ENCODE assay signal across 22 cellular contexts in genomic region chr1:226074046-226074445, GRCh38. TPM values are rescaled to one million over a fixed set of nuclear protein-coding genes. Genes with fewer than 3 reads are reported as not detected.
A peak's percentile ranks its signal among the peaks of the same experiment; 100 is the strongest.
DNase-seq lines count a peak whose midpoint lies in the region; ATAC-seq, FAIRE-seq and TF ChIP-seq lines count a peak whose summit lies in the region.
"Had no signal": no experiment of that assay in that cellular context is flagged by ENCODE, and none has a peak within 500 bp of the region (broad histone marks: within the 10 kb centered on the region; RNA-seq: fewer than 3 reads in every experiment).

No MANE protein-coding gene starts in this region.

- peaks cover 22% of the 10 kb centered on the region for H3K79me2 ChIP-seq in GM23338 (replicated peaks; ENCODE audit: insufficient read depth)
- H3K79me2 ChIP-seq in GM12878 (ENCODE audit: control insufficient read depth, insufficient read depth, low read length) = peaks cover 7% of the 10 kb centered on the region

- peak overlapping the region; percentile 62 for H3K27ac Mint-ChIP-seq in activated T-cell treated with anti-CD3 and anti-CD28 coated beads, Interleukin-2, amount 50 U/mL, for 24 hours
- no peak overlapping the region for H3K27ac Mint-ChIP-seq in activated T-cell treated with anti-CD3 and anti-CD28 coated beads, Interleukin-2, amount 50 U/mL, for 72 hours
- no peak overlapping the region for H3K27ac Mint-ChIP-seq in GM23338
- peak overlapping the region; percentile 51 to 73 for H3K27ac Mint-ChIP-seq in natural killer cell

- TF ChIP-seq RAD21 in GM12878 (IDR thresholded peaks at IDR 0.05; ENCODE audit: insufficient read depth, low read depth, low read length) = no peak

- no peak overlapping the region for H3K9ac ChIP-seq in GM12878 (ENCODE audit: control insufficient read depth, insufficient read depth, low read length)

- H3K36me3 ChIP-seq in GM23338 (ENCODE audit: insufficient read depth) (peaks cover 34% of the 10 kb centered on the region), GM12878 (ENCODE audit: control insufficient read depth in 2 of 2, insufficient read depth in 2 of 2, low read length in 1 of 2) (peaks cover 2 to 22% of the 10 kb centered on the region in 2 experiments; a peak in 3 of 4 replicates), brain microvascular endothelial cell (replicated peaks) (peaks cover 31% of the 10 kb centered on the region)

- peak overlapping the region; percentile 40; the same call in 1 of the 2 replicates for H3K27ac ChIP-seq in GM23338 (ENCODE audit: low read depth)
- no peak overlapping the region for H3K27ac ChIP-seq in GM12878 (ENCODE audit: control insufficient read depth, insufficient read depth)
- H3K27ac ChIP-seq in brain microvascular endothelial cell = no peak overlapping the region
- H3K27ac ChIP-seq: colonic mucosa, sigmoid colon had no signal

- H3K4me1 ChIP-seq in GM23338 (ENCODE audit: insufficient read depth) (no peaks in the 10 kb centered on the region), GM12878 (ENCODE audit: control insufficient read depth, insufficient read depth, low read length) (no peaks in the 10 kb centered on the region)
- H3K4me1 ChIP-seq: BE2C, colonic mucosa had no signal

- RAD21 ChIA-PET in GM12878 (lab: Charles Lee; ENCODE audit: unreplicated experiment) = interaction anchor here (1.4 to 1.6 kb wide), 2 partner anchors 11 to 46 kb away, joined by 3 read pairs; no protein-coding TSS in a partner anchor

- peaks cover 38% of the 10 kb centered on the region for H3F3A ChIP-seq in GM23338 (replicated peaks; ENCODE audit: low read depth)

- no peak for DNase-seq in activated T-cell treated with anti-CD3 and anti-CD28 coated beads, Interleukin-2, amount 50 U/mL, for 24 hours
- no peak for DNase-seq in activated T-cell treated with anti-CD3 and anti-CD28 coated beads, Interleukin-2, amount 50 U/mL, for 72 hours
- DNase-seq in GM23338 (ENCODE audit: low spot score) = no peak
- DNase-seq in GM12878 (ENCODE audit: low read depth, low spot score) = no peak
- DNase-seq in natural killer cell = no peak
- DNase-seq in brain microvascular endothelial cell = no peak
- no peak for DNase-seq in GM20000 (ENCODE audit: low spot score)
- DNase-seq in medulla oblongata (ENCODE audit: extremely low spot score) = no peak
- DNase-seq: activated CD4-positive, alpha-beta T cell treated with anti-CD3 and anti-CD28 coated beads for 1 hour; BE2C; colonic mucosa; Kasumi-1; kidney glomerular epithelial cell; mesendoderm; NCI-H187; sigmoid colon; stimulated activated CD4-positive, alpha-beta T cell treated with anti-CD3 and anti-CD28 coated beads, Interleukin-15, amount 100 ng/mL, for 24 hours; substantia nigra had no signal

- H3K4me3 Mint-ChIP-seq in activated T-cell treated with anti-CD3 and anti-CD28 coated beads, Interleukin-2, amount 50 U/mL, for 24 hours = no peak overlapping the region
- no peak overlapping the region for H3K4me3 Mint-ChIP-seq in activated T-cell treated with anti-CD3 and anti-CD28 coated beads, Interleukin-2, amount 50 U/mL, for 72 hours
- no peak overlapping the region for H3K4me3 Mint-ChIP-seq in GM23338
- peak overlapping the region; percentile 7 for H3K4me3 Mint-ChIP-seq in natural killer cell
- H3K4me3 Mint-ChIP-seq: nephron had no signal

- in situ Hi-C loops in GM12878 (cut with MboI) = no loop called here
- in situ Hi-C loops in brain microvascular endothelial cell (cut with HindIII; ENCODE audit: low pct_ligation_motif_present, low sequenced_read_pairs) = no loop called here

- H2AFZ ChIP-seq in GM23338 (no peak overlapping the region), GM12878 (ENCODE audit: control insufficient read depth, low read depth, low read length) (no peak overlapping the region)

- 100% methylated on average over 3 of the region's 4 CpGs for WGBS in GM12878 (ENCODE audit: insufficient coverage, insufficient replicate concordance, low lambda C conversion rate, missing lambda C conversion rate)

- ATAC-seq in activated T-cell treated with anti-CD3 and anti-CD28 coated beads, Interleukin-2, amount 50 U/mL, for 72 hours (replicated peaks in 1 of 2) = no peak
- peak; percentile 13; the same call in 1 of the 3 replicates for ATAC-seq in GM23338
- peak; percentile 11; the same call in 2 of the 3 replicates for ATAC-seq in GM12878
- peak in 1 of 3 donors; percentile 17 for ATAC-seq in natural killer cell
- ATAC-seq: Right ventricle myocardium inferior had no signal

- peaks cover 58% of the 10 kb centered on the region for H3K36me3 Mint-ChIP-seq in activated T-cell treated with anti-CD3 and anti-CD28 coated beads, Interleukin-2, amount 50 U/mL, for 24 hours (ENCODE audit: low read depth)
- H3K36me3 Mint-ChIP-seq in activated T-cell treated with anti-CD3 and anti-CD28 coated beads, Interleukin-2, amount 50 U/mL, for 72 hours (ENCODE audit: insufficient read depth in 2 of 2) = peaks cover 8 to 26% of the 10 kb centered on the region in 2 donors
- H3K36me3 Mint-ChIP-seq in GM23338 (ENCODE audit: low read depth) (peaks cover 53% of the 10 kb centered on the region), natural killer cell (peaks cover 26% of the 10 kb centered on the region)

- 0 out of 2 replicates have a peak, but pooled peaks have one; percentile 7 for TF ChIP-seq POLR2A in GM12878 (IDR thresholded peaks at IDR 0.05; ENCODE audit: low read depth, low read length)

- CTCF ChIA-PET in GM12878 (lab: Yijun Ruan, JAX) = interaction anchor here (1.4 to 1.9 kb wide), 2 partner anchors 9 to 35 kb away, joined by 3 to 21 read pairs; no protein-coding TSS in a partner anchor

- no peaks in the 10 kb centered on the region for H3K27me3 ChIP-seq in GM23338 (ENCODE audit: insufficient read depth)
- H3K27me3 ChIP-seq in GM12878 (replicated peaks in 1 of 2; ENCODE audit: control insufficient read depth in 2 of 2, insufficient read depth in 2 of 2, low read length in 1 of 2) = no peaks in the 10 kb centered on the region
- H3K27me3 ChIP-seq in brain microvascular endothelial cell (replicated peaks) = no peaks in the 10 kb centered on the region
- H3K27me3 ChIP-seq: BE2C, colonic mucosa, sigmoid colon had no signal

- H3K9me3 ChIP-seq in GM12878 (replicated peaks; ENCODE audit: control insufficient read depth, insufficient read depth, low read length) = no peaks in the 10 kb centered on the region
- H3K9me3 ChIP-seq: BE2C, colonic mucosa, HAP-1, sigmoid colon had no signal

- no peaks in the 10 kb centered on the region for H3K9me3 Mint-ChIP-seq in activated T-cell treated with anti-CD3 and anti-CD28 coated beads, Interleukin-2, amount 50 U/mL, for 24 hours
- no peaks in the 10 kb centered on the region for H3K9me3 Mint-ChIP-seq in activated T-cell treated with anti-CD3 and anti-CD28 coated beads, Interleukin-2, amount 50 U/mL, for 72 hours
- no peaks in the 10 kb centered on the region for H3K9me3 Mint-ChIP-seq in GM23338
- H3K9me3 Mint-ChIP-seq in natural killer cell = no peaks in the 10 kb centered on the region
- H3K9me3 Mint-ChIP-seq: nephron had no signal

- TF ChIP-seq CTCF in GM23338 (conservative IDR thresholded peaks at IDR 0.05; ENCODE audit: low read depth in 2 of 2) (no peak), GM12878 (IDR thresholded peaks at IDR 0.05 in 2 of 3, conservative IDR thresholded peaks at IDR 0.05 in 1 of 3; ENCODE audit: control insufficient read depth in 2 of 3, extremely low read depth in 1 of 3, insufficient read depth in 1 of 3, low read depth in 3 of 3, low read length in 3 of 3) (no peak), natural killer cell (IDR thresholded peaks at IDR 0.05) (no peak), brain microvascular endothelial cell (IDR thresholded peaks at IDR 0.05; ENCODE audit: low read depth, low read length, missing control alignments) (no peak), GM20000 (IDR thresholded peaks at IDR 0.05; ENCODE audit: extremely low read depth, missing control alignments) (no peak)

- no peaks in the 10 kb centered on the region for H3K27me3 Mint-ChIP-seq in activated T-cell treated with anti-CD3 and anti-CD28 coated beads, Interleukin-2, amount 50 U/mL, for 24 hours
- no peaks in the 10 kb centered on the region for H3K27me3 Mint-ChIP-seq in activated T-cell treated with anti-CD3 and anti-CD28 coated beads, Interleukin-2, amount 50 U/mL, for 72 hours (ENCODE audit: low read depth)
- H3K27me3 Mint-ChIP-seq in GM23338 (ENCODE audit: insufficient read depth, low read depth, poor library complexity) = peaks cover 3% of the 10 kb centered on the region
- H3K27me3 Mint-ChIP-seq in natural killer cell (ENCODE audit: low read depth in 2 of 2) = no peaks in the 10 kb centered on the region

- no TSS peak for BruUV-seq in GM12878 (replicated peaks; lab: Mats Ljungman, UMichigan)

- POLR2A ChIA-PET in GM12878 (lab: Charles Lee) = interaction anchor here (0.7 to 1.2 kb wide), 3 partner anchors 9 to 144 kb away, joined by 3 to 6 read pairs (median 4); no protein-coding TSS in a partner anchor

- H3K4me3 ChIP-seq in GM23338 = no peak overlapping the region
- no peak overlapping the region for H3K4me3 ChIP-seq in GM12878
- H3K4me3 ChIP-seq in brain microvascular endothelial cell (ENCODE audit: low read depth, low read length) = no peak overlapping the region
- H3K4me3 ChIP-seq: colonic mucosa, HAP-1, sigmoid colon had no signal

- SMC1A ChIA-PET in GM12878 (lab: Charles Lee; ENCODE audit: uncharacterized antibody, unreplicated experiment) = interaction anchor here (0.7 to 2.3 kb wide), 2 partner anchors 9 to 99 kb away, joined by 3 to 10 read pairs; no protein-coding TSS in a partner anchor

- H4K20me1 ChIP-seq in GM23338 (replicated peaks; ENCODE audit: insufficient read depth) = peaks cover 32% of the 10 kb centered on the region
- no peaks in the 10 kb centered on the region for H4K20me1 ChIP-seq in GM12878 (ENCODE audit: control insufficient read depth, insufficient read depth)

- no peak for FAIRE-seq in GM12878 (lab: Jason Lieb, UNC)
- FAIRE-seq: GM18507 had no signal

- H3K4me2 ChIP-seq in GM23338 (no peak overlapping the region), GM12878 (ENCODE audit: control insufficient read depth, insufficient read depth) (no peak overlapping the region)

- peaks cover 31% of the 10 kb centered on the region for H3K4me1 Mint-ChIP-seq in activated T-cell treated with anti-CD3 and anti-CD28 coated beads, Interleukin-2, amount 50 U/mL, for 24 hours (ENCODE audit: low read depth)
- peaks cover 22% of the 10 kb centered on the region for H3K4me1 Mint-ChIP-seq in activated T-cell treated with anti-CD3 and anti-CD28 coated beads, Interleukin-2, amount 50 U/mL, for 72 hours (ENCODE audit: low read depth)
- peaks cover 4% of the 10 kb centered on the region; the same call in 2 of the 3 replicates for H3K4me1 Mint-ChIP-seq in GM23338
- H3K4me1 Mint-ChIP-seq in natural killer cell = peaks cover 25 to 30% of the 10 kb centered on the region in 2 donors
- H3K4me1 Mint-ChIP-seq: nephron had no signal

- no peak for TF ChIP-seq EP300 in GM12878 (IDR thresholded peaks at IDR 0.05; ENCODE audit: borderline replicate concordance in 1 of 2, control insufficient read depth in 1 of 2, low read depth in 2 of 2, low read length in 2 of 2)

- intact Hi-C loops in GM12878 (cut with micrococcal nuclease; ENCODE audit: unreplicated experiment) (no loop called here), natural killer cell (cut with micrococcal nuclease) (no loop called here)

- H3K9me2 ChIP-seq in GM23338 (ENCODE audit: insufficient read depth) = no peaks in the 10 kb centered on the region

RNA-seq across cellular contexts. Expression of gene H3-3A, which starts 11.5 kb away (rescaled TPM):
- 100 to 1,000 TPM; 231 to 239 TPM for total RNA-seq in activated T-cell treated with anti-CD3 and anti-CD28 coated beads, Interleukin-2, amount 50 U/mL, for 72 hours
- total RNA-seq in GM23338 (2014; rRNA removed; shearing (Covaris generic)) = 913 and 938 TPM in 2 replicates
- 2,407 and 2,643 TPM in 2 replicates for polyA plus RNA-seq in GM23338 (2016; fragmentation: Nextera tagmentation; extraction: Ambion mirVana)
- 42.3 and 42.8 TPM in 2 replicates for total RNA-seq in GM12878 (2013; cell fraction: nucleolus; rRNA removed)
- total RNA-seq in GM12878 (2014; rRNA removed) = 215 and 235 TPM in 2 replicates
- total RNA-seq in GM12878 (2014; rRNA removed; fragmentation: Illumina TruSeq; extraction: Trizol) = 204 and 215 TPM in 2 replicates
- total RNA-seq in GM12878 (2021) = 335 and 346 TPM in 2 replicates
- polyA plus RNA-seq in GM12878 (2011; ENCODE audit: low read depth) = 230 TPM
- polyA plus RNA-seq in GM12878 (2011; rRNA removed) = 441 and 486 TPM in 2 replicates
- 386 and 490 TPM in 2 replicates for polyA plus RNA-seq in GM12878 (2011; cell fraction: cytosol; rRNA removed)
- 137 and 158 TPM in 2 replicates for polyA plus RNA-seq in GM12878 (2011; cell fraction: nucleus; rRNA removed)
- polyA plus RNA-seq in GM12878 (2012) = 266 TPM in 2 replicates
- polyA plus RNA-seq in GM12878 (2014; fragmentation: Illumina TruSeq; extraction: Trizol) = 379 and 386 TPM in 2 replicates
- 100 to 1,000 TPM; 254 to 435 TPM for polyA plus RNA-seq in GM12878 (2014; fragmentation: Nextera tagmentation; extraction: Ambion mirVana)
- 366 and 425 TPM in 2 replicates for polyA plus RNA-seq in GM12878 (2014; rRNA removed)
- 100 to 1,000 TPM; 401 to 421 TPM for polyA plus RNA-seq in GM12878 (2016; fragmentation: Nextera tagmentation; extraction: Ambion mirVana)
- 64.2 and 65.1 TPM in 2 replicates for polyA minus RNA-seq in GM12878 (2011; rRNA and poly(A)+ RNA removed)
- polyA minus RNA-seq in GM12878 (2011; cell fraction: cytosol; rRNA and poly(A)+ RNA removed) = 60.9 and 73.5 TPM in 2 replicates
- 20.1 and 34.5 TPM in 2 replicates for polyA minus RNA-seq in GM12878 (2011; cell fraction: nucleus; rRNA and poly(A)+ RNA removed)
- 100 to 1,000 TPM; 490 to 616 (median 522) TPM for total RNA-seq in natural killer cell

Comparison
In these comparisons a context has a peak if more than half of its experiments do, and no peak if none do; other contexts are left out.
1. H3K27ac Mint-ChIP-seq: peak in activated T-cell treated with anti-CD3 and anti-CD28 coated beads, Interleukin-2, amount 50 U/mL, for 24 hours (single experiment) and natural killer cell (2 of 2); none in activated T-cell treated with anti-CD3 and anti-CD28 coated beads, Interleukin-2, amount 50 U/mL, for 72 hours (single experiment) and GM23338 (single experiment).
2. ATAC-seq: peak in GM23338 (single experiment) and GM12878 (single experiment); none in activated T-cell treated with anti-CD3 and anti-CD28 coated beads, Interleukin-2, amount 50 U/mL, for 72 hours (0 of 2).